13 cellular contexts compared by ENCODE assay signal in the genomic region with DNA sequence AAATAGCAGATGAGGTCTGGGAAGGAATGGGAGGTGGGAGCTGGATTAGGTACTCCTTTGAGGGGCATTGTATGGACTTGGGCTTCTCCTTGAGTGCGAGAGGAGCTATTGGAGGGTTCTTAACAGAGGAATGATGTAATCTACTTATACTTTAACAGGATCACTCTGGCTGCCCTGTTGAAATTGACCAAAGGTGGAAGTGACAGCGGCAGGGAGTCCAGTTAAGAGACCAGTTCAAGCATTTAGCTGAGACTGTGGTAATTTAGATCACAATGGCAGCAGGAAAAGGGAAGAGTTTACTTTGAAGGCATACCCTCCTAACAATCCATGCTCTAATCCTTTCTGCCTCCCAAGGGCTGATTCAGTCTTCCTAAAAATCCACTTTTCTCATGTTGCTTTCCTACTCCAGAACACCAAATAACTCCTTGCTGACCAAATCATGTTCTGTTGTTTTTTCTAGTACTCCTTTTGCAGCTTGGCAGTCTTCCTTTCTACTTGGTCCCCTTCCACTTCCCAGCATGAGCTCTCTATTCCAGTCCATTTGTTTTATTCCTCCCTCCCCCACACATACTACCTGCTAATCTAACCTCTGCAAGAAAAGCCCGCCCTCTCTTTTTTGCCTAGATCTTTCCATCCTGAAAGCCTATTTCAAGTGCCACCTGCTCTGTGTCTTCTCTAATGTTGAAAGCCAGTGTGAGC.
DNase-seq lines count a peak whose midpoint lies in the region; TF ChIP-seq lines count a peak whose summit lies in the region.
"Had no signal": no experiment of that assay in that cellular context is flagged by ENCODE, and none has a peak within 500 bp of the region (broad histone marks: within the 10 kb centered on the region; RNA-seq: fewer than 3 reads in every experiment).

No MANE protein-coding gene starts in this region.

- H3K27ac ChIP-seq in thyroid gland (peak overlapping the region; percentile 66 to 89 (median 79)), transverse colon (no peak overlapping the region)

- H3K4me1 ChIP-seq in thyroid gland (peaks cover 0 to 9% of the 10 kb centered on the region in 2 donors), transverse colon (no peaks in the 10 kb centered on the region)
- H3K4me1 ChIP-seq: BE2C had no signal

- H3K36me3 ChIP-seq in MG63, result no peaks in the 10 kb centered on the region
- H3K36me3 ChIP-seq in thyroid gland, result no peaks in the 10 kb centered on the region
- no peaks in the 10 kb centered on the region for H3K36me3 ChIP-seq in transverse colon
- H3K36me3 ChIP-seq: BE2C had no signal

- TF ChIP-seq CTCF in thyroid gland (IDR thresholded peaks at IDR 0.05) (no peak), transverse colon (IDR thresholded peaks at IDR 0.05) (no peak)

- H3K4me3 ChIP-seq in MG63, result no peak overlapping the region
- H3K4me3 ChIP-seq in thyroid gland (replicated peaks in 1 of 3), result no peak overlapping the region
- H3K4me3 ChIP-seq in transverse colon, result no peak overlapping the region

- intact Hi-C loops in thyroid gland (cut with DNase I) (no loop called here), transverse colon (cut with DNase I; ENCODE audit: low total_unique reads) (no loop called here)

- H3K9me3 ChIP-seq in MG63 (no peaks in the 10 kb centered on the region), thyroid gland (no peaks in the 10 kb centered on the region), transverse colon (no peaks in the 10 kb centered on the region)
- H3K9me3 ChIP-seq: BE2C had no signal

- H3K27me3 ChIP-seq in MG63 (no peaks in the 10 kb centered on the region), thyroid gland (no peaks in the 10 kb centered on the region), transverse colon (no peaks in the 10 kb centered on the region)
- H3K27me3 ChIP-seq: BE2C had no signal

- no peak for TF ChIP-seq EP300 in transverse colon (IDR thresholded peaks at IDR 0.05; ENCODE audit: low read depth)

- DNase-seq in MG63, result peak; percentile 30
- peak; percentile 71 for DNase-seq in astrocyte of the hippocampus (ENCODE audit: low read depth, low spot score)
- peak; percentile 64 for DNase-seq in iPS DF 4.7 (ENCODE audit: extremely low read depth, low spot score)
- DNase-seq in thyroid gland, result peak; percentile 47 to 51
- DNase-seq in activated CD4-positive, CD25-positive, alpha-beta regulatory T cell (lab: John Stamatoyannopoulos, UW), result no peak
- no peak for DNase-seq in transverse colon
- no peak for DNase-seq in COR-L47 (lab: John Stamatoyannopoulos, UW)
- DNase-seq: BE2C; CD4-positive, alpha-beta memory T cell; Karpas-422; NCI-H1417; NCI-H2081; NCI-H524 had no signal

- TF ChIP-seq POLR2A in thyroid gland (IDR thresholded peaks at IDR 0.05) (peak in 1 of 2 donors; percentile 7), transverse colon (IDR thresholded peaks at IDR 0.05) (no peak)

- in situ Hi-C loops in transverse colon (cut with MboI; ENCODE audit: low pct_ligation_motif_present in 1 of 4, low pct_unique_long_range_greater_than_20kb in 1 of 4, low sequenced_read_pairs in 3 of 4), result no loop called here

- 53 to 60% methylated on average over 3 of the region's 3 CpGs for WGBS in thyroid gland, 2 donors
- WGBS in transverse colon (ENCODE audit: low coverage in 1 of 2), 2 donors, result 88 to 100% methylated on average over 2 to 3 of the region's 3 CpGs

Comparison
In these comparisons a context has a peak if more than half of its experiments do, and no peak if none do; other contexts are left out.
1. DNase-seq: peak in MG63 (single experiment), astrocyte of the hippocampus (single experiment), iPS DF 4.7 (single experiment) and thyroid gland (2 of 2); none in activated CD4-positive, CD25-positive, alpha-beta regulatory T cell (0 of 4), transverse colon (single experiment) and COR-L47 (single experiment).
2. H3K27ac ChIP-seq: peak in thyroid gland (3 of 3); none in transverse colon (0 of 4).